Comparison of ENCODE assay signal across 18 cellular contexts in genomic region chr10:31897506-31897905, GRCh38. TPM values are rescaled to one million over a fixed set of nuclear protein-coding genes. Genes with fewer than 3 reads are reported as not detected.
DNase-seq lines count a peak whose midpoint lies in the region; ATAC-seq and TF ChIP-seq lines count a peak whose summit lies in the region.
"Had no signal": no experiment of that assay in that cellular context is flagged by ENCODE, and none has a peak within 500 bp of the region (broad histone marks: within the 10 kb centered on the region; RNA-seq: fewer than 3 reads in every experiment).

No MANE protein-coding gene starts in this region.

- H3K9me3 ChIP-seq in right atrium auricular region (peaks cover 0 to 3% of the 10 kb centered on the region in 2 donors), heart left ventricle (peaks cover 0 to 16% (median 0%) of the 10 kb centered on the region in 12 donors), breast epithelium (peaks cover 0 to 5% of the 10 kb centered on the region in 2 donors)
- H3K9me3 ChIP-seq: mucosa of descending colon had no signal

- intact Hi-C loops in heart left ventricle (cut with DNase I): no loop called here
- intact Hi-C loops in breast epithelium (cut with DNase I; ENCODE audit: low total_unique reads): no loop called here

- no peak overlapping the region for H3K4me3 ChIP-seq in right atrium auricular region
- no peak overlapping the region for H3K4me3 ChIP-seq in heart left ventricle
- H3K4me3 ChIP-seq in breast epithelium: no peak overlapping the region
- H3K4me3 ChIP-seq: mucosa of descending colon, SJSA1 had no signal

- WGBS in heart left ventricle, 4 donors: 51 to 57% (median 54%) methylated on average over 2 of the region's 2 CpGs

- DNase-seq in right atrium auricular region (ENCODE audit: low spot score) (no peak), heart left ventricle (no peak), breast epithelium (ENCODE audit: low spot score in 2 of 2) (no peak), iris pigment epithelial cell (ENCODE audit: low read depth) (peak; percentile 36), HK-2 (ENCODE audit: unreplicated experiment) (no peak), NCI-H1092 (lab: John Stamatoyannopoulos, UW) (no peak)
- DNase-seq: activated CD4-positive, alpha-beta T cell treated with anti-CD3 and anti-CD28 coated beads, Interleukin-2, amount 10 ng/mL, durations not matched to agents 7 days and 5 days; central memory CD4-positive, alpha-beta T cell; effector memory CD4-positive, alpha-beta T cell; kidney; mucosa of descending colon; NCI-H1048; NCI-H2171 treated with DMSO at 0.1 percent for 48 hours; occipital lobe had no signal

- peak overlapping the region; percentile 17 to 23 for H3K27ac ChIP-seq in right atrium auricular region
- H3K27ac ChIP-seq in heart left ventricle: peak overlapping the region in 5 of 12 donors; percentile 3 to 49 (median 39)
- H3K27ac ChIP-seq in breast epithelium: peak overlapping the region; percentile 38 to 39
- H3K27ac ChIP-seq: SJSA1 had no signal

- H3K4me1 ChIP-seq in right atrium auricular region (peaks cover 0 to 17% of the 10 kb centered on the region in 2 donors), heart left ventricle (peaks cover 0 to 26% (median 14%) of the 10 kb centered on the region in 12 donors), breast epithelium (no peaks in the 10 kb centered on the region)
- H3K4me1 ChIP-seq: SJSA1 had no signal

- no peak for ATAC-seq in heart left ventricle
- no peak for ATAC-seq in GM21381 (IDR thresholded peaks at IDR 0.05; ENCODE audit: unreplicated experiment)
- ATAC-seq in GM19324 (IDR thresholded peaks at IDR 0.05; ENCODE audit: low FRiP score, unreplicated experiment): no peak
- ATAC-seq: activated naive CD4-positive, alpha-beta T cell treated with anti-CD3 and anti-CD28 coated beads, Interleukin-2, amount 50 U/mL, for 72 hours had no signal

- no peak for TF ChIP-seq CTCF in right atrium auricular region (IDR thresholded peaks at IDR 0.05)
- TF ChIP-seq CTCF in heart left ventricle (IDR thresholded peaks at IDR 0.05): no peak
- TF ChIP-seq CTCF in breast epithelium (IDR thresholded peaks at IDR 0.05): no peak

- H3K27me3 ChIP-seq in right atrium auricular region: no peaks in the 10 kb centered on the region
- H3K27me3 ChIP-seq in heart left ventricle: no peaks in the 10 kb centered on the region
- H3K27me3 ChIP-seq in breast epithelium: no peaks in the 10 kb centered on the region
- H3K27me3 ChIP-seq: SJSA1 had no signal

- TF ChIP-seq POLR2A in heart left ventricle (IDR thresholded peaks at IDR 0.05): no peak
- TF ChIP-seq POLR2A in breast epithelium (IDR thresholded peaks at IDR 0.05): no peak

- H3K36me3 ChIP-seq in right atrium auricular region (no peaks in the 10 kb centered on the region), heart left ventricle (peaks cover 0 to 3% (median 0%) of the 10 kb centered on the region in 9 donors), breast epithelium (no peaks in the 10 kb centered on the region)

RNA-seq across cellular contexts. Expression of gene ARHGAP12, which starts 31.1 kb away (rescaled TPM):
- total RNA-seq in right atrium auricular region (10 to 100 TPM; 20.8 to 24.1 TPM), heart left ventricle (10 to 100 TPM; 17.6 to 27.6 (median 21.2) TPM), breast epithelium (100 to 1,000 TPM in 1 of 3 donors, 10 to 100 TPM in 2; 40.0 to 102 (median 60.0) TPM)
- 10 to 100 TPM; 11.5 to 18.7 TPM for polyA plus RNA-seq in heart left ventricle
